ENCODE assay signal across 8 cellular contexts in genomic region chr5:35924950-35925722, GRCh38. TPM values are rescaled to one million over a fixed set of nuclear protein-coding genes. Genes with fewer than 3 reads are reported as not detected.
DNase-seq lines count a peak whose midpoint lies in the region; ATAC-seq and TF ChIP-seq lines count a peak whose summit lies in the region.

No MANE protein-coding gene starts in this region.

- peaks cover 3% of the 10 kb centered on the region for H3K27me3 ChIP-seq in foreskin keratinocyte
- no peaks in the 10 kb centered on the region for H3K27me3 ChIP-seq in parathyroid adenoma (ENCODE audit: control insufficient read depth, insufficient read depth, low read length)

- H3K4me1 Mint-ChIP-seq in type B pancreatic cell (ENCODE audit: unreplicated experiment) = peaks cover 10% of the 10 kb centered on the region

- peak overlapping the region; percentile 16 for H3K4me3 Mint-ChIP-seq in type B pancreatic cell

- no peak overlapping the region for H3K27ac Mint-ChIP-seq in type B pancreatic cell

- no peaks in the 10 kb centered on the region for H3K9me3 Mint-ChIP-seq in type B pancreatic cell

- H3K9ac ChIP-seq in parathyroid adenoma = no peak overlapping the region

- ATAC-seq in GM18517 (IDR thresholded peaks at IDR 0.05; ENCODE audit: unreplicated experiment) (peak; percentile 50), HG03460 (IDR thresholded peaks at IDR 0.05; ENCODE audit: unreplicated experiment) (peak; percentile 68), foreskin keratinocyte (peak; percentile 87)

- no peaks in the 10 kb centered on the region for H3K9me3 ChIP-seq in parathyroid adenoma (ENCODE audit: control insufficient read depth, low read length)

- H3K27ac ChIP-seq in RWPE1 (peak overlapping the region; percentile 76), foreskin keratinocyte (no peak overlapping the region), parathyroid adenoma (no peak overlapping the region)

- no peak overlapping the region for H3K4me2 ChIP-seq in parathyroid adenoma (ENCODE audit: low read length)

- H3K4me3 ChIP-seq in parathyroid adenoma (ENCODE audit: low read depth, low read length) = no peak overlapping the region

- CTCF ChIA-PET in RWPE1 (lab: Yijun Ruan, JAX) = interaction anchor here (0.6 to 5.1 kb wide), 20 partner anchors 13 to 1161 kb away, joined by 3 to 43 read pairs (median 4); partner anchors contain the start of gene CAPSL

- H3K27me3 Mint-ChIP-seq in type B pancreatic cell = peaks cover 73% of the 10 kb centered on the region

- H3K36me3 ChIP-seq in parathyroid adenoma (ENCODE audit: control insufficient read depth, insufficient read depth, low read length) = no peaks in the 10 kb centered on the region

- no peak overlapping the region for H2AFZ ChIP-seq in parathyroid adenoma

- TF ChIP-seq CTCF in RWPE1 (conservative IDR thresholded peaks at IDR 0.05; ENCODE audit: low read depth) = peak; percentile 84
- peak; percentile 90 for TF ChIP-seq CTCF in foreskin keratinocyte (conservative IDR thresholded peaks at IDR 0.05)
- TF ChIP-seq CTCF in parathyroid adenoma (IDR thresholded peaks at IDR 0.05) = peak; percentile 78
- TF ChIP-seq CTCF in type B pancreatic cell (conservative IDR thresholded peaks at IDR 0.05) = peak; percentile 77

- POLR2A ChIA-PET in RWPE1 (lab: Yijun Ruan, JAX; ENCODE audit: low non-redundant PET) = no interaction called here

- DNase-seq in AG08395 (ENCODE audit: low spot score) (peak; percentile 81), RWPE1 (ENCODE audit: low spot score) (peak; percentile 65), foreskin keratinocyte (peak in 1 of 2 donors; percentile 57), type B pancreatic cell (ENCODE audit: extremely low spot score, unreplicated experiment) (no peak)
- DNase-seq in activated effector memory CD4-positive, alpha-beta T cell treated with anti-CD3 and anti-CD28 coated beads, Interleukin-2, amount 50 U/mL, for 16 hours = peak; percentile 93

- H3K4me1 ChIP-seq in foreskin keratinocyte (no peaks in the 10 kb centered on the region), parathyroid adenoma (no peaks in the 10 kb centered on the region)

- H3K36me3 Mint-ChIP-seq in type B pancreatic cell = no peaks in the 10 kb centered on the region

- H3K79me2 ChIP-seq in parathyroid adenoma = no peaks in the 10 kb centered on the region

RNA-seq across cellular contexts. Expression of gene CAPSL, which starts 13.3 kb away (rescaled TPM):
- not detected in 2 replicates for total RNA-seq in foreskin keratinocyte
- polyA plus RNA-seq in foreskin keratinocyte = not detected in 2 replicates
- total RNA-seq in type B pancreatic cell (ENCODE audit: low replicate concordance) = 0.45 and 2.3 TPM in 2 replicates
